Comparison of ENCODE assay signal across 8 cellular contexts in genomic region chr5:173572431-173573125, GRCh38. TPM values are rescaled to one million over a fixed set of nuclear protein-coding genes. Genes with fewer than 3 reads are reported as not detected.
A peak's percentile ranks its signal among the peaks of the same experiment; 100 is the strongest.
DNase-seq lines count a peak whose midpoint lies in the region; ATAC-seq, FAIRE-seq and TF ChIP-seq lines count a peak whose summit lies in the region.

No MANE protein-coding gene starts in this region.

- SMC1A ChIA-PET in GM12878 (lab: Charles Lee; ENCODE audit: uncharacterized antibody, unreplicated experiment) = interaction anchor here (1.1 to 1.5 kb wide), 2 partner anchors 120 to 278 kb away, joined by 3 read pairs; no protein-coding TSS in a partner anchor

- WGBS in GM12878 (ENCODE audit: insufficient coverage, insufficient replicate concordance, low lambda C conversion rate, missing lambda C conversion rate) = 17% methylated on average over 6 of the region's 6 CpGs

- H3K9me3 Mint-ChIP-seq in activated naive CD8-positive, alpha-beta T cell (ENCODE audit: low read depth) = peaks cover 10% of the 10 kb centered on the region
- H3K9me3 Mint-ChIP-seq in activated naive CD8-positive, alpha-beta T cell treated with anti-CD3 and anti-CD28 coated beads, Interleukin-2, amount 50 U/mL, for 24 hours = no peaks in the 10 kb centered on the region
- peaks cover 0 to 5% (median 3%) of the 10 kb centered on the region in 7 donors for H3K9me3 Mint-ChIP-seq in CD14-positive monocyte

- in situ Hi-C loops in GM12878 (cut with MboI) = no loop called here

- FAIRE-seq in GM12878 (lab: Jason Lieb, UNC) = no peak
- FAIRE-seq in GM19239 (lab: Jason Lieb, UNC) = no peak

- no peak for DNase-seq in activated naive CD8-positive, alpha-beta T cell treated with anti-CD3 and anti-CD28 coated beads, Interleukin-2, amount 50 U/mL, for 24 hours
- DNase-seq in GM12878 (ENCODE audit: low read depth, low spot score) (no peak), thoracic aorta (ENCODE audit: low spot score) (no peak), GM19239 (ENCODE audit: insufficient read length, low spot score) (no peak), CD14-positive monocyte (ENCODE audit: low spot score) (no peak)

- POLR2A ChIA-PET in GM12878 (lab: Charles Lee) = no interaction called here

- H3K27me3 ChIP-seq in GM12878 (replicated peaks in 1 of 2; ENCODE audit: control insufficient read depth in 2 of 2, insufficient read depth in 2 of 2, low read length in 1 of 2) (no peaks in the 10 kb centered on the region), iPS-20b (ENCODE audit: insufficient read depth, low read length) (peaks cover 6% of the 10 kb centered on the region), thoracic aorta (replicated peaks; ENCODE audit: insufficient read depth) (no peaks in the 10 kb centered on the region)

- ATAC-seq in activated naive CD8-positive, alpha-beta T cell treated with anti-CD3 and anti-CD28 coated beads, Interleukin-2, amount 50 U/mL, for 24 hours = no peak
- peak; percentile 37; the same call in 1 of the 3 replicates for ATAC-seq in GM12878
- no peak for ATAC-seq in thoracic aorta (ENCODE audit: insufficient number of reproducible peaks, low FRiP score, low read depth)
- ATAC-seq in HG03135 (IDR thresholded peaks at IDR 0.05; ENCODE audit: unreplicated experiment) = no peak

- H3K4me2 ChIP-seq in GM12878 (ENCODE audit: control insufficient read depth, insufficient read depth) = no peak overlapping the region

- CTCF ChIA-PET in GM12878 (lab: Yijun Ruan, JAX) = interaction anchor here (0.6 to 3.2 kb wide), 18 partner anchors 9 to 536 kb away, joined by 3 to 16 read pairs (median 4); no protein-coding TSS in a partner anchor

- H3K4me3 ChIP-seq in GM12878 = no peak overlapping the region
- peak overlapping the region; percentile 37; the same call in 1 of the 2 replicates for H3K4me3 ChIP-seq in iPS-20b (ENCODE audit: low read length)
- H3K4me3 ChIP-seq in thoracic aorta = peak overlapping the region; percentile 45

- TF ChIP-seq POLR2A in GM12878 (IDR thresholded peaks at IDR 0.05; ENCODE audit: low read depth, low read length) = no peak

- no peak overlapping the region for H3K27ac ChIP-seq in GM12878 (ENCODE audit: control insufficient read depth, insufficient read depth)
- no peak overlapping the region for H3K27ac ChIP-seq in iPS-20b (ENCODE audit: low read length)
- no peak overlapping the region for H3K27ac ChIP-seq in thoracic aorta

- no peak overlapping the region for H2AFZ ChIP-seq in GM12878 (ENCODE audit: control insufficient read depth, low read depth, low read length)

- H3K4me1 ChIP-seq in GM12878 (ENCODE audit: control insufficient read depth, insufficient read depth, low read length) (no peaks in the 10 kb centered on the region), iPS-20b (ENCODE audit: insufficient read depth, low read length) (peaks cover 9% of the 10 kb centered on the region; the same call in 1 of the 2 replicates), thoracic aorta (ENCODE audit: control insufficient read depth in 1 of 2, low read depth in 2 of 2) (peaks cover 0 to 6% of the 10 kb centered on the region in 2 donors)

- H3K4me3 Mint-ChIP-seq in activated naive CD8-positive, alpha-beta T cell = peak overlapping the region; percentile 23
- no peak overlapping the region for H3K4me3 Mint-ChIP-seq in activated naive CD8-positive, alpha-beta T cell treated with anti-CD3 and anti-CD28 coated beads, Interleukin-2, amount 50 U/mL, for 24 hours
- H3K4me3 Mint-ChIP-seq in CD14-positive monocyte = peak overlapping the region in 1 of 2 donors; percentile 56

- H4K20me1 ChIP-seq in GM12878 (ENCODE audit: control insufficient read depth, insufficient read depth) = no peaks in the 10 kb centered on the region

- H3K27me3 Mint-ChIP-seq in activated naive CD8-positive, alpha-beta T cell = peaks cover 9% of the 10 kb centered on the region
- H3K27me3 Mint-ChIP-seq in activated naive CD8-positive, alpha-beta T cell treated with anti-CD3 and anti-CD28 coated beads, Interleukin-2, amount 50 U/mL, for 24 hours = peaks cover 16% of the 10 kb centered on the region
- peaks cover 18 to 30% (median 26%) of the 10 kb centered on the region in 3 donors for H3K27me3 Mint-ChIP-seq in CD14-positive monocyte (ENCODE audit: low read depth in 3 of 3)

- RAD21 ChIA-PET in GM12878 (lab: Charles Lee; ENCODE audit: unreplicated experiment) = interaction anchor here (0.8 to 1.4 kb wide), 3 partner anchors 280 to 594 kb away, joined by 3 to 6 read pairs (median 3); no protein-coding TSS in a partner anchor

- H3K9ac ChIP-seq in GM12878 (ENCODE audit: control insufficient read depth, insufficient read depth, low read length) (no peak overlapping the region), iPS-20b (ENCODE audit: low read depth, low read length) (no peak overlapping the region)

- H3K79me2 ChIP-seq in GM12878 (ENCODE audit: control insufficient read depth, insufficient read depth, low read length) = no peaks in the 10 kb centered on the region

- TF ChIP-seq CTCF in GM12878 (IDR thresholded peaks at IDR 0.05 in 2 of 3, conservative IDR thresholded peaks at IDR 0.05 in 1 of 3; ENCODE audit: control insufficient read depth in 2 of 3, extremely low read depth in 1 of 3, insufficient read depth in 1 of 3, low read depth in 3 of 3, low read length in 3 of 3) (no peak), thoracic aorta (IDR thresholded peaks at IDR 0.05) (no peak), CD14-positive monocyte (IDR thresholded peaks at IDR 0.05) (no peak)

- H3K36me3 ChIP-seq in GM12878 (ENCODE audit: control insufficient read depth in 2 of 2, insufficient read depth in 2 of 2, low read length in 1 of 2) (no peaks in the 10 kb centered on the region), iPS-20b (ENCODE audit: insufficient read depth, low read depth, low read length) (no peaks in the 10 kb centered on the region), thoracic aorta (no peaks in the 10 kb centered on the region)

- intact Hi-C loops in GM12878 (cut with micrococcal nuclease; ENCODE audit: unreplicated experiment) = loop anchor here (1.0 kb wide), 2 partner anchors 121 to 278 kb away; no protein-coding TSS in a partner anchor
- intact Hi-C loops in CD14-positive monocyte (cut with micrococcal nuclease) = loop anchor here (2.0 kb wide), 1 partner anchor 278 kb away; no protein-coding TSS in a partner anchor

- no peak for TF ChIP-seq RAD21 in GM12878 (IDR thresholded peaks at IDR 0.05; ENCODE audit: insufficient read depth, low read depth, low read length)

- H3K4me1 Mint-ChIP-seq in activated naive CD8-positive, alpha-beta T cell (ENCODE audit: low read depth) = peaks cover 7% of the 10 kb centered on the region
- peaks cover 3% of the 10 kb centered on the region for H3K4me1 Mint-ChIP-seq in activated naive CD8-positive, alpha-beta T cell treated with anti-CD3 and anti-CD28 coated beads, Interleukin-2, amount 50 U/mL, for 24 hours
- peaks cover 4% of the 10 kb centered on the region for H3K4me1 Mint-ChIP-seq in CD14-positive monocyte

- peaks cover 4% of the 10 kb centered on the region for H3K36me3 Mint-ChIP-seq in activated naive CD8-positive, alpha-beta T cell
- no peaks in the 10 kb centered on the region for H3K36me3 Mint-ChIP-seq in activated naive CD8-positive, alpha-beta T cell treated with anti-CD3 and anti-CD28 coated beads, Interleukin-2, amount 50 U/mL, for 24 hours (ENCODE audit: low read depth)
- H3K36me3 Mint-ChIP-seq in CD14-positive monocyte = no peaks in the 10 kb centered on the region

- H3K9me3 ChIP-seq in GM12878 (replicated peaks; ENCODE audit: control insufficient read depth, insufficient read depth, low read length) (peaks cover 3% of the 10 kb centered on the region; the same call in 2 of the 3 replicates), iPS-20b (ENCODE audit: insufficient read depth, low read depth, low read length) (no peaks in the 10 kb centered on the region), thoracic aorta (no peaks in the 10 kb centered on the region)

- BruUV-seq in GM12878 (replicated peaks; lab: Mats Ljungman, UMichigan) = no TSS peak

- TF ChIP-seq EP300 in GM12878 (IDR thresholded peaks at IDR 0.05; ENCODE audit: borderline replicate concordance in 1 of 2, control insufficient read depth in 1 of 2, low read depth in 2 of 2, low read length in 2 of 2) = no peak

- H3K27ac Mint-ChIP-seq in activated naive CD8-positive, alpha-beta T cell = no peak overlapping the region
- no peak overlapping the region for H3K27ac Mint-ChIP-seq in activated naive CD8-positive, alpha-beta T cell treated with anti-CD3 and anti-CD28 coated beads, Interleukin-2, amount 50 U/mL, for 24 hours
- H3K27ac Mint-ChIP-seq in CD14-positive monocyte = no peak overlapping the region

TF ChIP-seq in GM12878, 131 proteins besides CTCF, POLR2A, EP300 and RAD21 (continues in another document):
- no peak for TF ChIP-seq RUNX3 (IDR thresholded peaks at IDR 0.05; ENCODE audit: low read length)
- no peak for TF ChIP-seq TBL1XR1 (IDR thresholded peaks at IDR 0.05; ENCODE audit: low read depth, low read length)
- no peak for TF ChIP-seq MXI1 (IDR thresholded peaks at IDR 0.05; ENCODE audit: low read depth, low read length)

RNA-seq across cellular contexts. Expression of gene BOD1, which starts 43.9 kb away (rescaled TPM):
- total RNA-seq in GM12878 (2013; cell fraction: nucleolus; rRNA removed) = 51.9 and 56.6 TPM in 2 replicates
- total RNA-seq in GM12878 (2014; rRNA removed) (25.0 and 26.7 TPM in 2 replicates), GM12878 (2014; rRNA removed; fragmentation: Illumina TruSeq; extraction: Trizol) (25.2 and 25.5 TPM in 2 replicates), GM12878 (2021) (26.9 and 30.5 TPM in 2 replicates), thoracic aorta (10 to 100 TPM; 30.2 to 44.7 TPM)
- 13.7 TPM for polyA plus RNA-seq in GM12878 (2011; ENCODE audit: low read depth)
- polyA plus RNA-seq in GM12878 (2011; rRNA removed) (35.7 and 39.4 TPM in 2 replicates), GM12878 (2014; fragmentation: Illumina TruSeq; extraction: Trizol) (28.7 and 38.2 TPM in 2 replicates), GM12878 (2014; fragmentation: Nextera tagmentation; extraction: Ambion mirVana) (10 to 100 TPM; 14.1 to 20.6 TPM), GM12878 (2014; rRNA removed) (32.9 and 35.8 TPM in 2 replicates), GM12878 (2016; fragmentation: Nextera tagmentation; extraction: Ambion mirVana) (10 to 100 TPM; 30.7 to 31.7 TPM), CD14-positive monocyte (1 to 10 TPM; 4.5 to 5.8 TPM)
- 20.4 and 20.9 TPM in 2 replicates for polyA plus RNA-seq in GM12878 (2011; cell fraction: cytosol; rRNA removed)
- polyA plus RNA-seq in GM12878 (2011; cell fraction: nucleus; rRNA removed) = 85.4 and 99.5 TPM in 2 replicates
- polyA plus RNA-seq in GM12878 (2012) = 17.4 and 26.1 TPM in 2 replicates
- polyA minus RNA-seq in GM12878 (2011; rRNA and poly(A)+ RNA removed) = 27.9 and 36.5 TPM in 2 replicates
- 6.8 and 7.6 TPM in 2 replicates for polyA minus RNA-seq in GM12878 (2011; cell fraction: cytosol; rRNA and poly(A)+ RNA removed)
- 19.7 and 22.8 TPM in 2 replicates for polyA minus RNA-seq in GM12878 (2011; cell fraction: nucleus; rRNA and poly(A)+ RNA removed)
